Comparison of ENCODE assay signal across 8 cellular contexts in the genomic region with DNA sequence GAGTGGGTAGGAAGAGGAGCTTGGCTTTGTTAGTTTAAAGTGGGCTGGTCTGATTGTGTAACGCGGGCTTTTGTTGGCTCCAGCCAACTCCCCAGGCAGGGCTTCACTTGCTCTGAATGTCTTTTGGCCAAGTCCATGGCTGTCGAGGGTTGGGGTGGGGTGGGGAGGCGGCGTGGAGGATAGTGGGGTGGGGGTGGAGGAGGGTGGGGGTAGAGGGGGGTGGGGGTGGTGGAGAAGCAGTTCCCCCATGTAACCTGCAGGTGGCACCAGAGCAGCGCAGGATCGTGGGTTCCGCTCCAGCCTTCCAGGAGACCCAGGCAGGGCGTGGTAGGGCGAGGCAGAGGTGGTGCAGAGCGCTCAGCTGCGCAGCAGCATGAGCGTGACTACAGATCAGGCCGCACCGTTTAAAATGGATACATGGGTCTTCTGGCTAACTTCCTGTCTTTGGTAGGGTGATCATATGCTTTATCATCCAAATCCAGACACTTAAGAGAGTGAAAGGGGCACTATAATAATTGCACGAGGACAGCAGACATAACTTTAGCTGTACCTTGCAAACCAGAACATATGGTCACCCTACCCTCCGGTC. TPM values are rescaled to one million over a fixed set of nuclear protein-coding genes. Genes with fewer than 3 reads are reported as not detected.
DNase-seq lines count a peak whose midpoint lies in the region; ATAC-seq, FAIRE-seq and TF ChIP-seq lines count a peak whose summit lies in the region.

No MANE protein-coding gene starts in this region.

- peak overlapping the region; percentile 42 to 51; a peak in 2 of 6 replicates for H3K27ac ChIP-seq in A549
- H3K27ac ChIP-seq in liver (ENCODE audit: low read depth in 1 of 2, low read length in 2 of 2), result no peak overlapping the region

- no peak overlapping the region for H3K4me3 ChIP-seq in A549
- H3K4me3 ChIP-seq in choroid plexus epithelial cell (ENCODE audit: low read depth, low read length), result peak overlapping the region; percentile 22
- H3K4me3 ChIP-seq in liver (ENCODE audit: low read depth in 1 of 3, low read length in 3 of 3), result no peak overlapping the region

- POLR2A ChIA-PET in A549 (lab: Yijun Ruan, JAX), result no interaction called here
- POLR2A ChIA-PET in activated CD4-positive, alpha-beta T cell treated with anti-CD3 and anti-CD28 coated beads for 36 hours (lab: Charles Lee), result no interaction called here

- TF ChIP-seq RAD21 in A549 (conservative IDR thresholded peaks at IDR 0.05 in 1 of 2, IDR thresholded peaks at IDR 0.05 in 1 of 2) (peak; percentile 60 to 79), liver (IDR thresholded peaks at IDR 0.05) (peak; percentile 64 to 73)

- H3K27ac Mint-ChIP-seq in activated CD4-positive, alpha-beta T cell treated with anti-CD3 and anti-CD28 coated beads for 36 hours, result no peak overlapping the region

- TF ChIP-seq CTCF in A549 (IDR thresholded peaks at IDR 0.05) (peak; percentile 55), choroid plexus epithelial cell (conservative IDR thresholded peaks at IDR 0.05; ENCODE audit: low read depth, low read length) (peak; percentile 75), liver (IDR thresholded peaks at IDR 0.05; ENCODE audit: low read depth, low read length, missing input control) (peak; percentile 59)

- H3K27me3 Mint-ChIP-seq in activated CD4-positive, alpha-beta T cell treated with anti-CD3 and anti-CD28 coated beads for 36 hours, result no peaks in the 10 kb centered on the region

- ATAC-seq in A549, result peak; percentile 97
- peak; percentile 49 for ATAC-seq in GM21526 (IDR thresholded peaks at IDR 0.05; ENCODE audit: low FRiP score, unreplicated experiment)
- peak; percentile 99 for ATAC-seq in activated CD4-positive, alpha-beta T cell treated with anti-CD3 and anti-CD28 coated beads for 36 hours
- no peak for ATAC-seq in HG02798 (IDR thresholded peaks at IDR 0.05; ENCODE audit: poor library complexity, unreplicated experiment)

- no peaks in the 10 kb centered on the region for H3K36me3 Mint-ChIP-seq in activated CD4-positive, alpha-beta T cell treated with anti-CD3 and anti-CD28 coated beads for 36 hours (ENCODE audit: low read depth)

- intact Hi-C loops in activated CD4-positive, alpha-beta T cell treated with anti-CD3 and anti-CD28 coated beads for 36 hours (cut with DNase I, micrococcal nuclease), result loop anchor here in 1 of 2 experiments (1.0 to 10.0 kb wide), 2 partner anchors 73 to 251 kb away; no protein-coding TSS in a partner anchor

- H3K4me1 ChIP-seq in A549 (peaks cover 19% of the 10 kb centered on the region; the same call in 2 of the 3 replicates), liver (ENCODE audit: control insufficient read depth in 4 of 4, insufficient read depth in 4 of 4, low read length in 3 of 4) (peaks cover 0 to 15% (median 3%) of the 10 kb centered on the region in 4 donors)

- CTCF ChIA-PET in A549 (lab: Yijun Ruan, JAX), result interaction anchor here (0.8 to 9.8 kb wide), 24 partner anchors 8 to 275 kb away, joined by 3 to 98 read pairs (median 4); a partner anchor contains a TSS
- CTCF ChIA-PET in activated CD4-positive, alpha-beta T cell treated with anti-CD3 and anti-CD28 coated beads for 36 hours (lab: Charles Lee), result interaction anchor here (0.6 to 1.8 kb wide), 20 partner anchors 8 to 903 kb away, joined by 3 to 12 read pairs (median 3); a partner anchor contains a TSS

- H3K4me1 Mint-ChIP-seq in activated CD4-positive, alpha-beta T cell treated with anti-CD3 and anti-CD28 coated beads for 36 hours, result peaks cover 8% of the 10 kb centered on the region

- H3K36me3 ChIP-seq in liver (ENCODE audit: control insufficient read depth in 4 of 4, insufficient read depth in 3 of 4, low read depth in 1 of 4, low read length in 3 of 4), result peaks cover 0 to 1% (median 0%) of the 10 kb centered on the region in 4 donors

- no peaks in the 10 kb centered on the region for H3K9me3 ChIP-seq in A549
- H3K9me3 ChIP-seq in liver (ENCODE audit: control insufficient read depth in 4 of 4, low read length in 3 of 4), result no peaks in the 10 kb centered on the region

- peak overlapping the region; percentile 60 for H3K4me2 ChIP-seq in A549

- FAIRE-seq in A549 (lab: Jason Lieb, UNC), result no peak

- WGBS in A549 (ENCODE audit: missing lambda C conversion rate), result 17% methylated on average over 8 of the region's 17 CpGs
- 6% methylated on average over 17 of the region's 17 CpGs for WGBS in liver

- no peak overlapping the region for H3K9ac ChIP-seq in liver (ENCODE audit: low read depth in 1 of 2, low read length in 2 of 2)

- no peaks in the 10 kb centered on the region for H3K27me3 ChIP-seq in liver (ENCODE audit: control insufficient read depth in 4 of 4, insufficient read depth in 4 of 4, low read length in 3 of 4)

- H3K4me3 Mint-ChIP-seq in activated CD4-positive, alpha-beta T cell treated with anti-CD3 and anti-CD28 coated beads for 36 hours, result no peak overlapping the region

- no peak for TF ChIP-seq POLR2A in A549 (IDR thresholded peaks at IDR 0.05; ENCODE audit: low read length)

- DNase-seq in A549 (ENCODE audit: low read depth in 1 of 2, low spot score in 1 of 2) (peak; percentile 56 to 64), NCI-H446 treated with DMSO at 0.1 percent for 48 hours (lab: John Stamatoyannopoulos, UW) (peak; percentile 33), choroid plexus epithelial cell (ENCODE audit: low read depth) (peak; percentile 72)
- peak; percentile 88 for DNase-seq in activated CD4-positive, alpha-beta T cell treated with anti-CD3 and anti-CD28 coated beads for 36 hours
- DNase-seq in stimulated activated CD4-positive, alpha-beta T cell treated with anti-CD3 and anti-CD28 coated beads, TNF-alpha, amount 100 ng/mL, for 1 hour (ENCODE audit: low read depth in 3 of 3, low spot score in 1 of 3), result peak in 2 of 3 donors; percentile 33 to 54

- TF ChIP-seq EP300 in A549 (IDR thresholded peaks at IDR 0.05), result no peak

- no peaks in the 10 kb centered on the region for H3K9me3 Mint-ChIP-seq in activated CD4-positive, alpha-beta T cell treated with anti-CD3 and anti-CD28 coated beads for 36 hours (ENCODE audit: low read depth)

TF ChIP-seq in A549, 52 proteins besides CTCF, POLR2A, EP300 and RAD21 (continues in another document):
- TF ChIP-seq, protein P1, sequence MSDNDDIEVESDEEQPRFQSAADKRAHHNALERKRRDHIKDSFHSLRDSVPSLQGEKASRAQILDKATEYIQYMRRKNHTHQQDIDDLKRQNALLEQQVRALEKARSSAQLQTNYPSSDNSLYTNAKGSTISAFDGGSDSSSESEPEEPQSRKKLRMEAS (IDR thresholded peaks at IDR 0.05), result 0 out of 2 replicates have a peak, but pooled peaks have one; percentile 32
- TF ChIP-seq SMC3 (IDR thresholded peaks at IDR 0.05) (peak; percentile 55), CBX2 (IDR thresholded peaks at IDR 0.05; ENCODE audit: borderline replicate concordance, low read depth) (no peak), RFX5 (IDR thresholded peaks at IDR 0.05) (no peak), MAZ (IDR thresholded peaks at IDR 0.05; ENCODE audit: borderline replicate concordance, low read depth, low read length) (no peak), ESRRA (IDR thresholded peaks at IDR 0.05; ENCODE audit: borderline replicate concordance, low read length) (no peak), HDAC2 (IDR thresholded peaks at IDR 0.05) (no peak), HOXA7 (CRISPR knock-in tag; IDR thresholded peaks at IDR 0.05) (no peak)
- TF ChIP-seq, protein P2, sequence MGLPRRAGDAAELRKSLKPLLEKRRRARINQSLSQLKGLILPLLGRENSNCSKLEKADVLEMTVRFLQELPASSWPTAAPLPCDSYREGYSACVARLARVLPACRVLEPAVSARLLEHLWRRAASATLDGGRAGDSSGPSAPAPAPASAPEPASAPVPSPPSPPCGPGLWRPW (IDR thresholded peaks at IDR 0.05), result no peak

TF ChIP-seq in liver, 16 proteins besides CTCF, POLR2A, EP300 and RAD21 (continues in another document):
- TF ChIP-seq FOXA1 (IDR thresholded peaks at IDR 0.05), result no peak
- TF ChIP-seq YY1 (IDR thresholded peaks at IDR 0.05), result no peak
- no peak for TF ChIP-seq SP1 (IDR thresholded peaks at IDR 0.05)
- TF ChIP-seq, protein P3, sequence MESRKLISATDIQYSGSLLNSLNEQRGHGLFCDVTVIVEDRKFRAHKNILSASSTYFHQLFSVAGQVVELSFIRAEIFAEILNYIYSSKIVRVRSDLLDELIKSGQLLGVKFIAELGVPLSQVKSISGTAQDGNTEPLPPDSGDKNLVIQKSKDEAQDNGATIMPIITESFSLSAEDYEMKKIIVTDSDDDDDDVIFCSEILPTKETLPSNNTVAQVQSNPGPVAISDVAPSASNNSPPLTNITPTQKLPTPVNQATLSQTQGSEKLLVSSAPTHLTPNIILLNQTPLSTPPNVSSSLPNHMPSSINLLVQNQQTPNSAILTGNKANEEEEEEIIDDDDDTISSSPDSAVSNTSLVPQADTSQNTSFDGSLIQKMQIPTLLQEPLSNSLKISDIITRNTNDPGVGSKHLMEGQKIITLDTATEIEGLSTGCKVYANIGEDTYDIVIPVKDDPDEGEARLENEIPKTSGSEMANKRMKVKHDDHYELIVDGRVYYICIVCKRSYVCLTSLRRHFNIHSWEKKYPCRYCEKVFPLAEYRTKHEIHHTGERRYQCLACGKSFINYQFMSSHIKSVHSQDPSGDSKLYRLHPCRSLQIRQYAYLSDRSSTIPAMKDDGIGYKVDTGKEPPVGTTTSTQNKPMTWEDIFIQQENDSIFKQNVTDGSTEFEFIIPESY (IDR thresholded peaks at IDR 0.05), result no peak
- no peak for TF ChIP-seq NR2F2 (IDR thresholded peaks at IDR 0.05)
- no peak for TF ChIP-seq HNF4A (conservative IDR thresholded peaks at IDR 0.05)

RNA-seq across cellular contexts. Expression of a gene that starts 28.3 kb away (rescaled TPM):
- polyA plus RNA-seq in A549 (2011; rRNA removed) (0.03 and 0.07 TPM in 2 replicates), A549 (2017; fragmentation: RNase III; extraction: RNeasy Plus Mini Kit Qiagen cat#74134 plus additional on column Dnase treatment) (0.05 TPM in 1 of 3 replicates, not detected in the others), liver (under 1 TPM; 0.06 to 0.08 TPM)
- polyA plus RNA-seq in A549 (2012; cell fraction: cytosol; rRNA removed), result 0.01 TPM in 1 of 2 replicates, not detected in the other
- polyA plus RNA-seq in A549 (2012; cell fraction: nucleus; rRNA removed), result 0.01 and 0.09 TPM in 2 replicates
- polyA minus RNA-seq in A549 (2011; rRNA and poly(A)+ RNA removed), result not detected in 2 replicates
- total RNA-seq in activated CD4-positive, alpha-beta T cell treated with anti-CD3 and anti-CD28 coated beads for 36 hours, result not detected
- total RNA-seq in liver, result 1 to 10 TPM; 1.2 to 1.4 TPM

RNA-seq across cellular contexts. Expression of a gene that starts 59.5 kb away (rescaled TPM):
- 2.1 and 3.9 TPM in 2 replicates for polyA plus RNA-seq in A549 (2011; rRNA removed)
- polyA plus RNA-seq in A549 (2012; cell fraction: cytosol; rRNA removed), result 5.9 and 7.9 TPM in 2 replicates
- polyA plus RNA-seq in A549 (2012; cell fraction: nucleus; rRNA removed), result 14.7 and 25.7 TPM in 2 replicates
- polyA plus RNA-seq in A549 (2017; fragmentation: RNase III; extraction: RNeasy Plus Mini Kit Qiagen cat#74134 plus additional on column Dnase treatment), result 7.8 to 8.5 TPM (median 8.4 TPM) in 3 replicates
- polyA minus RNA-seq in A549 (2011; rRNA and poly(A)+ RNA removed), result 5.6 and 6.2 TPM in 2 replicates
- 10 to 100 TPM; 72.6 to 75.4 TPM for total RNA-seq in activated CD4-positive, alpha-beta T cell treated with anti-CD3 and anti-CD28 coated beads for 36 hours
- total RNA-seq in liver, result 10 to 100 TPM; 12.4 to 15.2 TPM
- polyA plus RNA-seq in liver, result 1 to 10 TPM; 8.2 to 9.2 TPM

Comparison
In these comparisons a context has a peak if more than half of its experiments do, and no peak if none do; other contexts are left out.
1. DNase-seq: peak in every context shown above with its lines; median percentile 88 in activated CD4-positive, alpha-beta T cell treated with anti-CD3 and anti-CD28 coated beads for 36 hours; 72 in choroid plexus epithelial cell; 60 in A549; 44 in stimulated activated CD4-positive, alpha-beta T cell treated with anti-CD3 and anti-CD28 coated beads, TNF-alpha, amount 100 ng/mL, for 1 hour; 33 in NCI-H446 treated with DMSO at 0.1 percent for 48 hours.
2. H3K27ac ChIP-seq: peak in A549 (2 of 2); none in liver (0 of 2).
3. RNA of a gene that starts 59.5 kb away (total RNA-seq): 72.6 to 75.4 TPM in activated CD4-positive, alpha-beta T cell treated with anti-CD3 and anti-CD28 coated beads for 36 hours; 12.4 to 15.2 TPM in liver; every median in the first group is over 4 times any median in the second.
4. Peak in every context shown above with its lines, with median percentiles within 50 percentile points of each other: CTCF ChIP-seq.